10 cellular contexts compared by ENCODE assay signal in genomic region chr3:153210116-153210515, GRCh38. TPM values are rescaled to one million over a fixed set of nuclear protein-coding genes. Genes with fewer than 3 reads are reported as not detected.
A peak's percentile ranks its signal among the peaks of the same experiment; 100 is the strongest.
DNase-seq lines count a peak whose midpoint lies in the region; ATAC-seq, FAIRE-seq and TF ChIP-seq lines count a peak whose summit lies in the region.
"Had no signal": no experiment of that assay in that cellular context is flagged by ENCODE, and none has a peak within 500 bp of the region (broad histone marks: within the 10 kb centered on the region; RNA-seq: fewer than 3 reads in every experiment).

No MANE protein-coding gene starts in this region.

- peak overlapping the region; percentile 75 for H2BK20ac ChIP-seq in IMR-90 (ENCODE audit: low read depth, low read length)

- peak overlapping the region; percentile 66; the same call in 1 of the 3 replicates for H2BK15ac ChIP-seq in IMR-90 (ENCODE audit: low read depth, low read length)

- H3K79me2 ChIP-seq in K562 (ENCODE audit: control insufficient read depth, insufficient read depth, low read length) = no peaks in the 10 kb centered on the region

- TF ChIP-seq RAD21 in IMR-90 (IDR thresholded peaks at IDR 0.05; ENCODE audit: low read length) = no peak
- no peak for TF ChIP-seq RAD21 in K562 (CRISPR knock-in tag; conservative IDR thresholded peaks at IDR 0.05 in 1 of 2, IDR thresholded peaks at IDR 0.05 in 1 of 2)

- no peaks in the 10 kb centered on the region for H3K36me3 ChIP-seq in CD8-positive, alpha-beta memory T cell (ENCODE audit: insufficient read depth, low read length)
- H3K36me3 ChIP-seq in IMR-90 (ENCODE audit: control insufficient read depth, insufficient read depth, low read length) = no peaks in the 10 kb centered on the region
- H3K36me3 ChIP-seq in K562 (ENCODE audit: control insufficient read depth, insufficient read depth, low read length) = no peaks in the 10 kb centered on the region
- H3K36me3 ChIP-seq in thyroid gland = no peaks in the 10 kb centered on the region
- H3K36me3 ChIP-seq: stomach had no signal

- no peaks in the 10 kb centered on the region for H3K9me3 ChIP-seq in CD8-positive, alpha-beta memory T cell (ENCODE audit: low read length)
- H3K9me3 ChIP-seq in IMR-90 (ENCODE audit: control insufficient read depth, insufficient read depth, low read length) (no peaks in the 10 kb centered on the region), K562 (replicated peaks; ENCODE audit: control insufficient read depth, insufficient read depth, low read depth, low read length) (no peaks in the 10 kb centered on the region), thyroid gland (no peaks in the 10 kb centered on the region)
- H3K9me3 ChIP-seq: stomach had no signal

- H3K4me3 ChIP-seq in CD8-positive, alpha-beta memory T cell (ENCODE audit: low read length) = no peak overlapping the region
- H3K4me3 ChIP-seq in IMR-90 (ENCODE audit: insufficient read depth, low read depth, low read length) (no peak overlapping the region), K562 (no peak overlapping the region), thyroid gland (replicated peaks in 1 of 3) (no peak overlapping the region)
- H3K4me3 ChIP-seq: stomach had no signal

- in situ Hi-C loops in IMR-90 (cut with MboI; ENCODE audit: low sequenced_read_pairs) = no loop called here
- in situ Hi-C loops in K562 (cut with MboI) = no loop called here

- TF ChIP-seq CTCF in IMR-90 (conservative IDR thresholded peaks at IDR 0.05; ENCODE audit: low read depth, low read length) (no peak), K562 (IDR thresholded peaks at IDR 0.05 in 2 of 3, conservative IDR thresholded peaks at IDR 0.05 in 1 of 3; ENCODE audit: insufficient read depth in 2 of 3, low read depth in 1 of 3, low read length in 3 of 3) (no peak), thyroid gland (IDR thresholded peaks at IDR 0.05) (no peak)

- ATAC-seq in IMR-90 (ENCODE audit: low read depth) = peak; percentile 46
- ATAC-seq in K562 = peak; percentile 50; the same call in 2 of the 3 replicates
- ATAC-seq in GM18520 (IDR thresholded peaks at IDR 0.05; ENCODE audit: unreplicated experiment) = no peak

- no peak overlapping the region for H3K56ac ChIP-seq in IMR-90 (ENCODE audit: extremely low read depth, insufficient read depth, low read length)

- no peaks in the 10 kb centered on the region for H3K9me3 Mint-ChIP-seq in CD8-positive, alpha-beta memory T cell

- H2AK9ac ChIP-seq in IMR-90 (replicated peaks; ENCODE audit: low read depth, low read length, poor library complexity) = no peak overlapping the region

- no peak for FAIRE-seq in K562 (lab: Jason Lieb, UNC)
- FAIRE-seq in RCC 7860 (lab: Jason Lieb, UNC) = no peak

- peaks cover 0 to 2% of the 10 kb centered on the region in 2 donors for H3K27me3 Mint-ChIP-seq in CD8-positive, alpha-beta memory T cell

- peaks cover 0 to 14% (median 0%) of the 10 kb centered on the region in 3 donors for H3K36me3 Mint-ChIP-seq in CD8-positive, alpha-beta memory T cell

- 0 out of 2 replicates have a peak overlapping the region, but pooled peaks have one; percentile 14 for H4K91ac ChIP-seq in IMR-90 (ENCODE audit: insufficient read depth, low read depth, low read length)

- BruUV-seq in IMR-90 (replicated peaks; lab: Mats Ljungman, UMichigan) (no TSS peak), K562 (replicated peaks; lab: Mats Ljungman, UMichigan) (no TSS peak)

- peak overlapping the region in 6 of 7 donors; percentile 23 to 68 (median 40) for H3K4me3 Mint-ChIP-seq in CD8-positive, alpha-beta memory T cell

- H3K9ac ChIP-seq in IMR-90 (ENCODE audit: low read depth, low read length) (no peak overlapping the region), K562 (ENCODE audit: insufficient read depth in 1 of 2, low read depth in 2 of 2, low read length in 2 of 2) (no peak overlapping the region)

- no peak overlapping the region for H3K27ac ChIP-seq in CD8-positive, alpha-beta memory T cell (ENCODE audit: low read depth, low read length)
- peak overlapping the region; percentile 24 for H3K27ac ChIP-seq in IMR-90 (ENCODE audit: insufficient read depth, low read length)
- H3K27ac ChIP-seq in K562 (ENCODE audit: extremely low read depth, low read depth, low read length) = no peak overlapping the region
- H3K27ac ChIP-seq in thyroid gland = no peak overlapping the region
- H3K27ac ChIP-seq: stomach had no signal

- no CpG with 5 or more reads among the region's 3 CpGs for WGBS in IMR-90 (ENCODE audit: extremely low coverage in 2 of 2, insufficient read length in 1 of 2), 2 experiments
- WGBS in K562 (ENCODE audit: insufficient coverage, low coverage, missing lambda C conversion rate) = 58% methylated on average over 3 of the region's 3 CpGs
- WGBS in thyroid gland, 2 donors = 48 to 58% methylated on average over 3 of the region's 3 CpGs

- H2AFZ ChIP-seq in IMR-90 (replicated peaks; ENCODE audit: low read length, poor library complexity) (peak overlapping the region; percentile 78), K562 (ENCODE audit: low read depth, low read length) (peak overlapping the region; percentile 78)

- peak overlapping the region; percentile 3; the same call in 1 of the 2 replicates for H3K4me2 ChIP-seq in IMR-90 (ENCODE audit: low read depth, low read length)
- 0 out of 2 replicates have a peak overlapping the region, but pooled peaks have one; percentile 26 for H3K4me2 ChIP-seq in K562 (ENCODE audit: insufficient read depth, low read length)

- no peak for TF ChIP-seq EP300 in K562 (IDR thresholded peaks at IDR 0.05; ENCODE audit: low read length)

- H2BK120ac ChIP-seq in IMR-90 (ENCODE audit: low read depth, low read length) = peak overlapping the region; percentile 84

- CTCF ChIA-PET in CD8-positive, alpha-beta memory T cell (lab: Charles Lee) = interaction anchor here (0.7 to 3.7 kb wide), 10 partner anchors 11 to 252 kb away, joined by 3 to 20 read pairs (median 4); no protein-coding TSS in a partner anchor
- CTCF ChIA-PET in IMR-90 (lab: Yijun Ruan, JAX) (interaction anchor here (0.7 to 1.0 kb wide), 2 partner anchors 11 to 93 kb away, joined by 3 read pairs; no protein-coding TSS in a partner anchor), K562 (lab: Yijun Ruan, JAX; ENCODE audit: low intra/inter-chr PET ratio) (interaction anchor here (0.6 kb wide), 1 partner anchor 471 kb away, joined by 3 read pairs; no protein-coding TSS in a partner anchor)

- peak overlapping the region; percentile 35 for H3K14ac ChIP-seq in IMR-90 (replicated peaks; ENCODE audit: low read depth, low read length)

- peak overlapping the region; percentile 14 for H2BK5ac ChIP-seq in IMR-90 (ENCODE audit: low read depth, low read length, poor library complexity, severe bottlenecking)

- peaks cover 19% of the 10 kb centered on the region for H3K4me1 ChIP-seq in CD8-positive, alpha-beta memory T cell (ENCODE audit: insufficient read depth, low read length)
- no peaks in the 10 kb centered on the region; the same call in 1 of the 2 replicates for H3K4me1 ChIP-seq in IMR-90 (ENCODE audit: control insufficient read depth, insufficient read depth, low read length)
- H3K4me1 ChIP-seq in K562 (replicated peaks in 1 of 2; ENCODE audit: control insufficient read depth in 2 of 2, insufficient read depth in 2 of 2, low read length in 2 of 2) = peaks cover 0 to 13% of the 10 kb centered on the region in 2 experiments; a peak in 2 of 5 replicates
- no peaks in the 10 kb centered on the region for H3K4me1 ChIP-seq in thyroid gland
- H3K4me1 ChIP-seq: stomach had no signal

- H3K27me3 ChIP-seq in CD8-positive, alpha-beta memory T cell (ENCODE audit: insufficient read depth, low read length, poor library complexity, severe bottlenecking) = no peaks in the 10 kb centered on the region
- H3K27me3 ChIP-seq in IMR-90 (ENCODE audit: control insufficient read depth, insufficient read depth, low read length) (no peaks in the 10 kb centered on the region), K562 (ENCODE audit: control insufficient read depth in 2 of 2, insufficient read depth in 2 of 2, low read length in 2 of 2) (no peaks in the 10 kb centered on the region), thyroid gland (no peaks in the 10 kb centered on the region)
- H3K27me3 ChIP-seq: stomach had no signal

- intact Hi-C loops in IMR-90 (cut with micrococcal nuclease) = no loop called here
- intact Hi-C loops in K562 (cut with micrococcal nuclease) = no loop called here
- intact Hi-C loops in thyroid gland (cut with DNase I) = no loop called here

- H4K8ac ChIP-seq in IMR-90 (ENCODE audit: low read depth in 2 of 2, low read length in 2 of 2) = peak overlapping the region; percentile 71 to 79; a peak in 3 of 4 replicates

- H4K20me1 ChIP-seq in IMR-90 (ENCODE audit: insufficient read depth, low read length) = no peaks in the 10 kb centered on the region
- no peaks in the 10 kb centered on the region for H4K20me1 ChIP-seq in K562 (replicated peaks; ENCODE audit: control insufficient read depth, insufficient read depth, low read length)

- H3K9me1 ChIP-seq in IMR-90 (ENCODE audit: insufficient read depth, low read length) = peaks cover 6% of the 10 kb centered on the region; the same call in 1 of the 2 replicates
- H3K9me1 ChIP-seq in K562 (ENCODE audit: control insufficient read depth, insufficient read depth, low read length) = no peaks in the 10 kb centered on the region

- H3K4ac ChIP-seq in IMR-90 (ENCODE audit: low read depth, low read length) = peak overlapping the region; percentile 71

- peaks cover 35 to 56% (median 48%) of the 10 kb centered on the region in 3 donors for H3K4me1 Mint-ChIP-seq in CD8-positive, alpha-beta memory T cell

- POLR2A ChIA-PET in CD8-positive, alpha-beta memory T cell (lab: Charles Lee) = interaction anchor here (0.7 kb wide), 1 partner anchor 12 kb away, joined by 3 read pairs; no protein-coding TSS in a partner anchor
- POLR2A ChIA-PET in IMR-90 (lab: Charles Lee; ENCODE audit: unreplicated experiment) = interaction anchor here (0.6 kb wide), 1 partner anchor 103 kb away, joined by 4 read pairs; no protein-coding TSS in a partner anchor
- POLR2A ChIA-PET in K562 (lab: Yijun Ruan, JAX) = interaction anchor here (1.1 kb wide), 1 partner anchor 13 kb away, joined by 3 read pairs; no protein-coding TSS in a partner anchor

- peak overlapping the region; percentile 2; the same call in 1 of the 2 replicates for H4K5ac ChIP-seq in IMR-90 (ENCODE audit: low read depth, low read length)

- H3K23ac ChIP-seq in IMR-90 (ENCODE audit: low read depth, low read length) = peak overlapping the region; percentile 19

- no peak overlapping the region for H2AK5ac ChIP-seq in IMR-90 (ENCODE audit: low read depth, low read length)

- no peaks in the 10 kb centered on the region for H3K79me1 ChIP-seq in IMR-90 (ENCODE audit: low read depth in 1 of 2, low read length in 2 of 2)

- TF ChIP-seq POLR2A in IMR-90 (IDR thresholded peaks at IDR 0.05; ENCODE audit: low read depth, low read length) (no peak), K562 (conservative IDR thresholded peaks at IDR 0.05) (no peak), thyroid gland (IDR thresholded peaks at IDR 0.05) (no peak)

- peak overlapping the region in 7 of 8 donors; percentile 43 to 90 (median 84) for H3K27ac Mint-ChIP-seq in CD8-positive, alpha-beta memory T cell

- no peak overlapping the region for H3K18ac ChIP-seq in IMR-90 (ENCODE audit: low read depth, low read length)

- peak in 3 of 5 donors; percentile 33 to 56 (median 37) for DNase-seq in CD8-positive, alpha-beta memory T cell
- DNase-seq in IMR-90 = peak; percentile 37
- DNase-seq in K562 (ENCODE audit: extremely low read depth in 1 of 4, low spot score in 3 of 4) = peak in 3 of 4 experiments; percentile 11 to 15 (median 13)
- DNase-seq in myocyte (ENCODE audit: low read depth) = peak; percentile 6
- DNase-seq in thyroid gland = no peak
- no peak for DNase-seq in RCC 7860 (ENCODE audit: low spot score)
- no peak for DNase-seq in NCI-H69 (lab: John Stamatoyannopoulos, UW)
- DNase-seq: retina, stomach had no signal

- dilution Hi-C loops in IMR-90 (cut with HindIII; ENCODE audit: low sequenced_read_pairs, unreplicated experiment) = no loop called here

RNA-seq across cellular contexts. Expression of gene RAP2B, which starts 48.1 kb away (rescaled TPM):
- 10 to 100 TPM; 17.8 to 18.3 TPM for total RNA-seq in CD8-positive, alpha-beta memory T cell
- 20.3 TPM for polyA plus RNA-seq in CD8-positive, alpha-beta memory T cell
- total RNA-seq in IMR-90 (2012; rRNA removed) (12.4 and 18.1 TPM in 2 replicates), K562 (2014; rRNA removed) (24.1 and 26.0 TPM in 2 replicates), K562 (2014; rRNA removed; fragmentation: Illumina TruSeq; extraction: Trizol) (15.8 and 18.9 TPM in 2 replicates), K562 (2015; rRNA removed; fragmentation: Illumina TruSeq; extraction: Trizol) (17.2 and 17.6 TPM in 2 replicates), K562 (2021) (27.9 and 30.0 TPM in 2 replicates), myocyte (23.7 and 27.5 TPM in 2 replicates), thyroid gland (10 to 100 TPM in 3 of 4 donors, 1 to 10 TPM in 1; 8.9 to 11.0 (median 10.1) TPM)
- polyA plus RNA-seq in IMR-90 (2012; rRNA removed) (6.1 and 6.6 TPM in 2 replicates), K562 (2011; rRNA removed) (11.3 and 13.9 TPM in 2 replicates), K562 (2014; fragmentation: Illumina TruSeq; extraction: Trizol) (9.4 and 9.8 TPM in 2 replicates), K562 (2014; fragmentation: Nextera tagmentation; extraction: Ambion mirVana) (10 to 100 TPM; 14.1 to 31.2 TPM), K562 (2014; rRNA removed) (12.3 and 12.9 TPM in 2 replicates)
- polyA plus RNA-seq in IMR-90 (2012; cell fraction: cytosol; rRNA removed) = 6.3 and 6.4 TPM in 2 replicates
- polyA plus RNA-seq in IMR-90 (2012; cell fraction: nucleus; rRNA removed; ENCODE audit: low replicate concordance) = 2.0 and 2.1 TPM in 2 replicates
- 16.2 and 18.9 TPM in 2 replicates for total RNA-seq in K562 (2011; cell fraction: chromatin; rRNA removed; ENCODE audit: low replicate concordance)
- total RNA-seq in K562 (2011; cell fraction: nucleolus; rRNA removed) = 17.4 and 18.3 TPM in 2 replicates
- total RNA-seq in K562 (2011; cell fraction: nucleoplasm; rRNA removed) = 24.3 and 34.3 TPM in 2 replicates
- polyA plus RNA-seq in K562 (2011; cell fraction: cytosol; rRNA removed) = 14.5 and 18.0 TPM in 2 replicates
- 9.8 and 12.2 TPM in 2 replicates for polyA plus RNA-seq in K562 (2011; cell fraction: nucleus; rRNA removed)
- 9.2 and 15.0 TPM in 2 replicates for polyA plus RNA-seq in K562 (2012)
- 25.3 and 30.5 TPM in 2 replicates for polyA minus RNA-seq in K562 (2011; rRNA and poly(A)+ RNA removed)
- 33.8 and 35.9 TPM in 2 replicates for polyA minus RNA-seq in K562 (2011; cell fraction: cytosol; rRNA and poly(A)+ RNA removed)
- polyA minus RNA-seq in K562 (2011; cell fraction: nucleus; rRNA and poly(A)+ RNA removed) = 19.1 and 28.9 TPM in 2 replicates
- 9.7 TPM for polyA plus RNA-seq in myocyte (2012)

Comparison
In these comparisons a context has a peak if more than half of its experiments do, and no peak if none do; other contexts are left out.
1. DNase-seq: peak in CD8-positive, alpha-beta memory T cell (3 of 5), IMR-90 (single experiment), K562 (3 of 4) and myocyte (single experiment); none in thyroid gland (0 of 2), RCC 7860 (single experiment) and NCI-H69 (single experiment).